ENCODE assay signal across 28 cellular contexts in genomic region chr10:79886345-79886744, GRCh38. TPM values are rescaled to one million over a fixed set of nuclear protein-coding genes. Genes with fewer than 3 reads are reported as not detected.
"Had no signal": no experiment of that assay in that cellular context is flagged by ENCODE, and none has a peak within 500 bp of the region (broad histone marks: within the 10 kb centered on the region; RNA-seq: fewer than 3 reads in every experiment).

No MANE protein-coding gene starts in this region.

- H3K36me3 ChIP-seq: left ventricle myocardium inferior, neural progenitor cell, neutrophil, right atrium auricular region, right lobe of liver, suprapubic skin, thoracic aorta, tibial artery, upper lobe of right lung had no signal

- H3K4me3 Mint-ChIP-seq: mesothelial cell of epicardium; naive B cell; natural killer cell; nephron progenitor cell; neural progenitor cell; stimulated activated naive CD8-positive, alpha-beta T cell treated with anti-CD3 and anti-CD28 coated beads, Interleukin-15, Interleukin-2, amounts not matched to agents 100 ng/mL and 50 ng/mL, for 24 hours had no signal

- H3K27ac ChIP-seq: hepatocyte, left ventricle myocardium inferior, neural progenitor cell, neutrophil, right atrium auricular region, right lobe of liver, suprapubic skin, thoracic aorta, tibial artery, upper lobe of right lung had no signal

- H3K9me3 ChIP-seq: left ventricle myocardium inferior, neutrophil, right atrium auricular region, right lobe of liver, suprapubic skin, thoracic aorta, tibial artery, upper lobe of right lung had no signal

- H3K79me2 ChIP-seq: hepatocyte had no signal

- H3K36me3 Mint-ChIP-seq: mesothelial cell of epicardium, naive B cell, natural killer cell, neural progenitor cell had no signal

- H3K27me3 ChIP-seq: hepatocyte, neutrophil, right atrium auricular region, right lobe of liver, suprapubic skin, tibial artery, upper lobe of right lung had no signal

- H3K4me1 Mint-ChIP-seq: mesothelial cell of epicardium, nephron progenitor cell, neural progenitor cell had no signal

- H2AFZ ChIP-seq: hepatocyte, neural progenitor cell had no signal

- H3K27ac Mint-ChIP-seq: mesothelial cell of epicardium; natural killer cell; nephron progenitor cell; neural progenitor cell; progenitor cell of endocrine pancreas; stimulated activated naive CD8-positive, alpha-beta T cell treated with anti-CD3 and anti-CD28 coated beads, Interleukin-15, Interleukin-2, amounts not matched to agents 100 ng/mL and 50 ng/mL, for 24 hours had no signal

- DNase-seq: islet precursor cell; left ventricle myocardium inferior; mesendoderm; naive B cell; natural killer cell; nephron progenitor cell; occipital lobe; right lobe of liver; stimulated activated CD4-positive, alpha-beta T cell treated with anti-CD3 and anti-CD28 coated beads, Interleukin-1b, Interleukin-23, amount 100 ng/mL, for 48 hours; stimulated activated CD4-positive, alpha-beta T cell treated with anti-CD3 and anti-CD28 coated beads, Interleukin-2, amount 100 ng/mL, for 48 hours; stimulated activated naive CD4-positive, alpha-beta T cell; tibial artery; trophoblast cell; upper lobe of right lung had no signal

- ATAC-seq: natural killer cell, right lobe of liver, upper lobe of right lung had no signal

- H3K4me3 ChIP-seq: hepatocyte, left ventricle myocardium inferior, lung, neural progenitor cell, right atrium auricular region, right lobe of liver, smooth muscle cell, suprapubic skin, thoracic aorta, tibial artery, upper lobe of right lung had no signal

- H3K4me1 ChIP-seq: left ventricle myocardium inferior, neural progenitor cell, right atrium auricular region, right lobe of liver, suprapubic skin, tibial artery, upper lobe of right lung had no signal

- H3K9ac ChIP-seq: neural progenitor cell had no signal

- H3K9me3 Mint-ChIP-seq: mesothelial cell of epicardium; naive B cell; natural killer cell; nephron progenitor cell; neural progenitor cell; stimulated activated naive CD8-positive, alpha-beta T cell treated with anti-CD3 and anti-CD28 coated beads, Interleukin-15, Interleukin-2, amounts not matched to agents 100 ng/mL and 50 ng/mL, for 24 hours had no signal

- H3K4me2 ChIP-seq: hepatocyte, neural progenitor cell, smooth muscle cell had no signal

RNA-seq across cellular contexts. Expression of gene NUTM2E, which starts 59.8 kb away (rescaled TPM):
- total RNA-seq: left ventricle myocardium inferior, renal cortical epithelial cell, right atrium auricular region, skeletal muscle tissue, smooth muscle cell, subcutaneous adipose tissue, suprapubic skin, thoracic aorta, upper lobe of right lung had no signal
- polyA plus RNA-seq: smooth muscle cell had no signal
